8 cellular contexts compared by ENCODE assay signal in genomic region chr9:95494416-95495371, GRCh38. TPM values are rescaled to one million over a fixed set of nuclear protein-coding genes. Genes with fewer than 3 reads are reported as not detected.
A peak's percentile ranks its signal among the peaks of the same experiment; 100 is the strongest.
DNase-seq lines count a peak whose midpoint lies in the region; ATAC-seq and TF ChIP-seq lines count a peak whose summit lies in the region.

No MANE protein-coding gene starts in this region.

- no peaks in the 10 kb centered on the region for H3K36me3 Mint-ChIP-seq in activated naive CD4-positive, alpha-beta T cell treated with anti-CD3 and anti-CD28 coated beads, Interleukin-2, amount 50 U/mL, for 72 hours
- H3K36me3 Mint-ChIP-seq in naive B cell: no peaks in the 10 kb centered on the region

- H3K36me3 ChIP-seq in testis (ENCODE audit: low read depth, missing control alignments) (no peaks in the 10 kb centered on the region), aorta (ENCODE audit: control insufficient read depth in 1 of 2, insufficient read depth in 2 of 2, low read length in 1 of 2) (no peaks in the 10 kb centered on the region)

- 44 to 52% methylated on average over 23 to 29 of the region's 29 CpGs for WGBS in testis, 2 donors
- 89 to 91% methylated on average over 29 of the region's 29 CpGs for WGBS in aorta, 2 donors

- ATAC-seq in GM21423 (IDR thresholded peaks at IDR 0.05; ENCODE audit: unreplicated experiment) (peak; percentile 93), SK-N-SH treated with all-trans-retinoic acid at 6 μM for 48 hours (peak; percentile 89), naive B cell (ENCODE audit: low read depth in 2 of 2) (peak; percentile 92 to 93), aorta (ENCODE audit: low FRiP score) (no peak)
- peak; percentile 97 to 99 for ATAC-seq in activated naive CD4-positive, alpha-beta T cell treated with anti-CD3 and anti-CD28 coated beads, Interleukin-2, amount 50 U/mL, for 72 hours

- intact Hi-C loops in testis (cut with DNase I; ENCODE audit: low total_unique reads) (no loop called here), aorta (cut with DNase I) (no loop called here)

- TF ChIP-seq CTCF in testis (IDR thresholded peaks at IDR 0.05): no peak

- H3K9me3 ChIP-seq in testis (no peaks in the 10 kb centered on the region), aorta (ENCODE audit: control insufficient read depth, low read length) (no peaks in the 10 kb centered on the region)

- no peaks in the 10 kb centered on the region for H3K27me3 ChIP-seq in testis
- H3K27me3 ChIP-seq in aorta (ENCODE audit: control insufficient read depth in 1 of 2, insufficient read depth in 2 of 2, low read length in 1 of 2): no peaks in the 10 kb centered on the region

- TF ChIP-seq POLR2A in testis (IDR thresholded peaks at IDR 0.05): no peak

- H3K4me1 ChIP-seq in testis: peaks cover 34% of the 10 kb centered on the region
- H3K4me1 ChIP-seq in aorta (ENCODE audit: control insufficient read depth in 1 of 2, insufficient read depth in 2 of 2, low read length in 2 of 2): no peaks in the 10 kb centered on the region

- peak overlapping the region; percentile 68 for H3K4me3 ChIP-seq in Jurkat, Clone E6-1 (ENCODE audit: low read length)
- H3K4me3 ChIP-seq in testis (peak overlapping the region; percentile 27 to 52), aorta (ENCODE audit: low read length in 2 of 2) (no peak overlapping the region)

- no peaks in the 10 kb centered on the region for H3K9me3 Mint-ChIP-seq in activated naive CD4-positive, alpha-beta T cell treated with anti-CD3 and anti-CD28 coated beads, Interleukin-2, amount 50 U/mL, for 72 hours
- H3K9me3 Mint-ChIP-seq in naive B cell: no peaks in the 10 kb centered on the region

- peaks cover 31 to 68% (median 65%) of the 10 kb centered on the region in 3 donors for H3K27me3 Mint-ChIP-seq in naive B cell

- H3K27ac Mint-ChIP-seq in activated naive CD4-positive, alpha-beta T cell treated with anti-CD3 and anti-CD28 coated beads, Interleukin-2, amount 50 U/mL, for 72 hours: peak overlapping the region; percentile 61 to 89
- peak overlapping the region in 5 of 6 donors; percentile 73 to 98 (median 93) for H3K27ac Mint-ChIP-seq in naive B cell

- peaks cover 4 to 12% (median 11%) of the 10 kb centered on the region in 3 donors for H3K4me1 Mint-ChIP-seq in naive B cell

- DNase-seq in DMS153 treated with DMSO at 0.1 percent for 48 hours (lab: John Stamatoyannopoulos, UW; ENCODE audit: unreplicated experiment) (peak; percentile 87), naive B cell (peak; percentile 75), testis (peak; percentile 69), aorta (no peak)
- peak; percentile 98 for DNase-seq in Jurkat, Clone E6-1 (ENCODE audit: low read depth, low spot score)
- DNase-seq in activated naive CD4-positive, alpha-beta T cell treated with anti-CD3 and anti-CD28 coated beads, Interleukin-2, amount 50 U/mL, for 72 hours (ENCODE audit: low spot score in 2 of 2): peak; percentile 76 to 81

- H3K27ac ChIP-seq in testis (peak overlapping the region in 1 of 2 donors; percentile 15), aorta (ENCODE audit: low read depth in 1 of 2, low read length in 2 of 2) (no peak overlapping the region)

- peak overlapping the region in 7 of 8 donors; percentile 74 to 91 (median 87) for H3K4me3 Mint-ChIP-seq in naive B cell

TF ChIP-seq in SK-N-SH treated with all-trans-retinoic acid at 6 μM for 48 hours, 23 proteins besides CTCF, POLR2A, EP300 and RAD21:
- TF ChIP-seq, protein P1, sequence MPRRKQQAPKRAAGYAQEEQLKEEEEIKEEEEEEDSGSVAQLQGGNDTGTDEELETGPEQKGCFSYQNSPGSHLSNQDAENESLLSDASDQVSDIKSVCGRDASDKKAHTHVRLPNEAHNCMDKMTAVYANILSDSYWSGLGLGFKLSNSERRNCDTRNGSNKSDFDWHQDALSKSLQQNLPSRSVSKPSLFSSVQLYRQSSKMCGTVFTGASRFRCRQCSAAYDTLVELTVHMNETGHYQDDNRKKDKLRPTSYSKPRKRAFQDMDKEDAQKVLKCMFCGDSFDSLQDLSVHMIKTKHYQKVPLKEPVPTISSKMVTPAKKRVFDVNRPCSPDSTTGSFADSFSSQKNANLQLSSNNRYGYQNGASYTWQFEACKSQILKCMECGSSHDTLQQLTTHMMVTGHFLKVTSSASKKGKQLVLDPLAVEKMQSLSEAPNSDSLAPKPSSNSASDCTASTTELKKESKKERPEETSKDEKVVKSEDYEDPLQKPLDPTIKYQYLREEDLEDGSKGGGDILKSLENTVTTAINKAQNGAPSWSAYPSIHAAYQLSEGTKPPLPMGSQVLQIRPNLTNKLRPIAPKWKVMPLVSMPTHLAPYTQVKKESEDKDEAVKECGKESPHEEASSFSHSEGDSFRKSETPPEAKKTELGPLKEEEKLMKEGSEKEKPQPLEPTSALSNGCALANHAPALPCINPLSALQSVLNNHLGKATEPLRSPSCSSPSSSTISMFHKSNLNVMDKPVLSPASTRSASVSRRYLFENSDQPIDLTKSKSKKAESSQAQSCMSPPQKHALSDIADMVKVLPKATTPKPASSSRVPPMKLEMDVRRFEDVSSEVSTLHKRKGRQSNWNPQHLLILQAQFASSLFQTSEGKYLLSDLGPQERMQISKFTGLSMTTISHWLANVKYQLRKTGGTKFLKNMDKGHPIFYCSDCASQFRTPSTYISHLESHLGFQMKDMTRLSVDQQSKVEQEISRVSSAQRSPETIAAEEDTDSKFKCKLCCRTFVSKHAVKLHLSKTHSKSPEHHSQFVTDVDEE (CRISPR knock-in tag; IDR thresholded peaks at IDR 0.05): 0 out of 2 replicates have a peak, but pooled peaks have one; percentile 47
- TF ChIP-seq, protein P2, sequence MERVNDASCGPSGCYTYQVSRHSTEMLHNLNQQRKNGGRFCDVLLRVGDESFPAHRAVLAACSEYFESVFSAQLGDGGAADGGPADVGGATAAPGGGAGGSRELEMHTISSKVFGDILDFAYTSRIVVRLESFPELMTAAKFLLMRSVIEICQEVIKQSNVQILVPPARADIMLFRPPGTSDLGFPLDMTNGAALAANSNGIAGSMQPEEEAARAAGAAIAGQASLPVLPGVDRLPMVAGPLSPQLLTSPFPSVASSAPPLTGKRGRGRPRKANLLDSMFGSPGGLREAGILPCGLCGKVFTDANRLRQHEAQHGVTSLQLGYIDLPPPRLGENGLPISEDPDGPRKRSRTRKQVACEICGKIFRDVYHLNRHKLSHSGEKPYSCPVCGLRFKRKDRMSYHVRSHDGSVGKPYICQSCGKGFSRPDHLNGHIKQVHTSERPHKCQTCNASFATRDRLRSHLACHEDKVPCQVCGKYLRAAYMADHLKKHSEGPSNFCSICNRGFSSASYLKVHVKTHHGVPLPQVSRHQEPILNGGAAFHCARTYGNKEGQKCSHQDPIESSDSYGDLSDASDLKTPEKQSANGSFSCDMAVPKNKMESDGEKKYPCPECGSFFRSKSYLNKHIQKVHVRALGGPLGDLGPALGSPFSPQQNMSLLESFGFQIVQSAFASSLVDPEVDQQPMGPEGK (CRISPR knock-in tag; IDR thresholded peaks at IDR 0.05; ENCODE audit: borderline replicate concordance): no peak
- TF ChIP-seq OSR1 (CRISPR knock-in tag; IDR thresholded peaks at IDR 0.05) (no peak), ZFP3 (CRISPR knock-in tag; IDR thresholded peaks at IDR 0.05) (no peak; the same call in 1 of the 2 replicates)
TF ChIP-seq in SK-N-SH treated with all-trans-retinoic acid at 6 μM for 48 hours: peak in this region for 1.

RNA-seq across cellular contexts. Expression of gene PTCH1, which starts 22.1 kb away (rescaled TPM):
- 1.2 TPM for polyA plus RNA-seq in Jurkat, Clone E6-1 (2012; ENCODE audit: insufficient read depth, insufficient read length)
- total RNA-seq in activated naive CD4-positive, alpha-beta T cell treated with anti-CD3 and anti-CD28 coated beads, Interleukin-2, amount 50 U/mL, for 72 hours: 1 to 10 TPM; 2.7 to 7.9 TPM
- polyA plus RNA-seq in naive B cell (ENCODE audit: low read depth in 6 of 6) (1 to 10 TPM in 5 of 6 donors, under 1 TPM in 1; 0.21 to 8.3 (median 2.4) TPM), testis (ENCODE audit: insufficient read depth, low read depth, low replicate concordance) (51.1 TPM), aorta (10 to 100 TPM in 1 of 2 donors, 1 to 10 TPM in 1; 5.1 to 11.0 TPM)
- total RNA-seq in testis (100 to 1,000 TPM in 1 of 2 donors, 10 to 100 TPM in 1; 93.5 to 127 TPM), aorta (10 to 100 TPM in 1 of 2 donors, 1 to 10 TPM in 1; 9.0 to 36.0 TPM)

Comparison
In these comparisons a context has a peak if more than half of its experiments do, and no peak if none do; other contexts are left out.
1. DNase-seq: peak in DMS153 treated with DMSO at 0.1 percent for 48 hours (single experiment), Jurkat, Clone E6-1 (single experiment), activated naive CD4-positive, alpha-beta T cell treated with anti-CD3 and anti-CD28 coated beads, Interleukin-2, amount 50 U/mL, for 72 hours (2 of 2), naive B cell (single experiment) and testis (single experiment); none in aorta (0 of 2).
2. H3K4me3 ChIP-seq: peak in Jurkat, Clone E6-1 (single experiment) and testis (2 of 2); none in aorta (0 of 2).